ENCODE assay signal across 1 cellular context in genomic region chr12:57247041-57247440, GRCh38.
TF ChIP-seq lines count a peak whose summit lies in the region.

No MANE protein-coding gene starts in this region.

TF ChIP-seq in WTC11, 78 proteins besides CTCF, POLR2A, EP300 and RAD21 (continued from another document):
- no peak for TF ChIP-seq FOXJ3 (CRISPR knock-in tag; IDR thresholded peaks at IDR 0.05; ENCODE audit: borderline replicate concordance)
- TF ChIP-seq MYBL2 (CRISPR knock-in tag; IDR thresholded peaks at IDR 0.05) = no peak
- no peak for TF ChIP-seq GABPB1 (CRISPR knock-in tag; IDR thresholded peaks at IDR 0.05)
- no peak for TF ChIP-seq STAT6 (CRISPR knock-in tag; conservative IDR thresholded peaks at IDR 0.05; ENCODE audit: low read depth)
- no peak for TF ChIP-seq RELA (CRISPR knock-in tag; IDR thresholded peaks at IDR 0.05; ENCODE audit: borderline replicate concordance)
- TF ChIP-seq ZNF423 (CRISPR knock-in tag; IDR thresholded peaks at IDR 0.05) = no peak
- no peak for TF ChIP-seq TP53 (CRISPR knock-in tag; IDR thresholded peaks at IDR 0.05)
- no peak for TF ChIP-seq NR1H2 (CRISPR knock-in tag; IDR thresholded peaks at IDR 0.05)
- TF ChIP-seq SP1 (CRISPR knock-in tag; conservative IDR thresholded peaks at IDR 0.05) = no peak
- no peak for TF ChIP-seq JUN (CRISPR knock-in tag; IDR thresholded peaks at IDR 0.05)
- no peak for TF ChIP-seq MAX (CRISPR knock-in tag; IDR thresholded peaks at IDR 0.05)
- TF ChIP-seq CREM (CRISPR knock-in tag; IDR thresholded peaks at IDR 0.05) = no peak
- TF ChIP-seq ZNF396 (CRISPR knock-in tag; IDR thresholded peaks at IDR 0.05; ENCODE audit: borderline replicate concordance) = no peak
- TF ChIP-seq AR (CRISPR knock-in tag; IDR thresholded peaks at IDR 0.05) = no peak
TF ChIP-seq in WTC11: peak in this region for 0.
